In the genomic region with DNA sequence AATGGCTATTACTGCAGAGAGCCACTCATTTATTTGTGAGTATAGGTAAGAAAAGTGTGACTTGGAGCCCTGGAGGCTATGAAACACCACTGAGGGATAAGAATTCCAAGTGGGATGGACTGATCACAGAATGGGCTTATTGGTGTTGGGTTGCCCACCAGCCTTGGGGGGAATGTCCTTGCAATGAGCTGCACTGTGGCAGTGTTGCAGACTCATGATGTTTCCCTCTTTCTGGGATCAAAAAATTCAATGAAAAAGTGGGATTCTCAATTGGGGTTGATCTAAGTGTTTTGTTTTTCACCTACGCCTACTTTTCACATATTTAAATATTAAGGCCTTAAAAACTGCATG, we compare ENCODE assay signal across 2 cellular contexts.
TF ChIP-seq lines count a peak whose summit lies in the region.

No MANE protein-coding gene starts in this region.

TF ChIP-seq in HepG2, 621 proteins besides CTCF, POLR2A, EP300 and RAD21 (continued from another document):
- TF ChIP-seq, protein P1, sequence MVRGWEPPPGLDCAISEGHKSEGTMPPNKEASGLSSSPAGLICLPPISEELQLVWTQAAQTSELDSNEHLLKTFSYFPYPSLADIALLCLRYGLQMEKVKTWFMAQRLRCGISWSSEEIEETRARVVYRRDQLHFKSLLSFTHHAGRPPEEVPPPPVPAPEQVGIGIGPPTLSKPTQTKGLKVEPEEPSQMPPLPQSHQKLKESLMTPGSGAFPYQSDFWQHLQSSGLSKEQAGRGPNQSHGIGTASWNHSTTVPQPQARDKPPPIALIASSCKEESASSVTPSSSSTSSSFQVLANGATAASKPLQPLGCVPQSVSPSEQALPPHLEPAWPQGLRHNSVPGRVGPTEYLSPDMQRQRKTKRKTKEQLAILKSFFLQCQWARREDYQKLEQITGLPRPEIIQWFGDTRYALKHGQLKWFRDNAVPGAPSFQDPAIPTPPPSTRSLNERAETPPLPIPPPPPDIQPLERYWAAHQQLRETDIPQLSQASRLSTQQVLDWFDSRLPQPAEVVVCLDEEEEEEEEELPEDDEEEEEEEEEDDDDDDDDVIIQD (CRISPR knock-in tag; IDR thresholded peaks at IDR 0.05; ENCODE audit: low read depth) = no peak
- TF ChIP-seq, protein P2, sequence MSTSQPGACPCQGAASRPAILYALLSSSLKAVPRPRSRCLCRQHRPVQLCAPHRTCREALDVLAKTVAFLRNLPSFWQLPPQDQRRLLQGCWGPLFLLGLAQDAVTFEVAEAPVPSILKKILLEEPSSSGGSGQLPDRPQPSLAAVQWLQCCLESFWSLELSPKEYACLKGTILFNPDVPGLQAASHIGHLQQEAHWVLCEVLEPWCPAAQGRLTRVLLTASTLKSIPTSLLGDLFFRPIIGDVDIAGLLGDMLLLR (CRISPR knock-in tag; IDR thresholded peaks at IDR 0.05) = no peak
- TF ChIP-seq, protein P3, sequence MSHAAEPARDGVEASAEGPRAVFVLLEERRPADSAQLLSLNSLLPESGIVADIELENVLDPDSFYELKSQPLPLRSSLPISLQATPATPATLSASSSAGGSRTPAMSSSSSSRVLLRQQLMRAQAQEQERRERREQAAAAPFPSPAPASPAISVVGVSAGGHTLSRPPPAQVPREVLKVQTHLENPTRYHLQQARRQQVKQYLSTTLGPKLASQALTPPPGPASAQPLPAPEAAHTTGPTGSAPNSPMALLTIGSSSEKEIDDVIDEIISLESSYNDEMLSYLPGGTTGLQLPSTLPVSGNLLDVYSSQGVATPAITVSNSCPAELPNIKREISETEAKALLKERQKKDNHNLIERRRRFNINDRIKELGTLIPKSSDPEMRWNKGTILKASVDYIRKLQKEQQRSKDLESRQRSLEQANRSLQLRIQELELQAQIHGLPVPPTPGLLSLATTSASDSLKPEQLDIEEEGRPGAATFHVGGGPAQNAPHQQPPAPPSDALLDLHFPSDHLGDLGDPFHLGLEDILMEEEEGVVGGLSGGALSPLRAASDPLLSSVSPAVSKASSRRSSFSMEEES (CRISPR knock-in tag; IDR thresholded peaks at IDR 0.05) = no peak
- no peak for TF ChIP-seq FIP1L1 (IDR thresholded peaks at IDR 0.05; ENCODE audit: borderline replicate concordance, insufficient read depth, low read depth, low read length)
- no peak for TF ChIP-seq ZNF577 (CRISPR knock-in tag; IDR thresholded peaks at IDR 0.05; ENCODE audit: borderline replicate concordance, low read depth)
- no peak for TF ChIP-seq FOXM1 (CRISPR knock-in tag; IDR thresholded peaks at IDR 0.05)
- TF ChIP-seq, protein P4, sequence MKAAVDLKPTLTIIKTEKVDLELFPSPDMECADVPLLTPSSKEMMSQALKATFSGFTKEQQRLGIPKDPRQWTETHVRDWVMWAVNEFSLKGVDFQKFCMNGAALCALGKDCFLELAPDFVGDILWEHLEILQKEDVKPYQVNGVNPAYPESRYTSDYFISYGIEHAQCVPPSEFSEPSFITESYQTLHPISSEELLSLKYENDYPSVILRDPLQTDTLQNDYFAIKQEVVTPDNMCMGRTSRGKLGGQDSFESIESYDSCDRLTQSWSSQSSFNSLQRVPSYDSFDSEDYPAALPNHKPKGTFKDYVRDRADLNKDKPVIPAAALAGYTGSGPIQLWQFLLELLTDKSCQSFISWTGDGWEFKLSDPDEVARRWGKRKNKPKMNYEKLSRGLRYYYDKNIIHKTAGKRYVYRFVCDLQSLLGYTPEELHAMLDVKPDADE (CRISPR knock-in tag; IDR thresholded peaks at IDR 0.05) = no peak
- TF ChIP-seq RFX1 (IDR thresholded peaks at IDR 0.05) = no peak
- TF ChIP-seq ZNF329 (CRISPR knock-in tag; IDR thresholded peaks at IDR 0.05; ENCODE audit: low read depth) = no peak
- no peak for TF ChIP-seq ZNF33A (CRISPR knock-in tag; IDR thresholded peaks at IDR 0.05; ENCODE audit: borderline replicate concordance)
- no peak for TF ChIP-seq NKX3-1 (CRISPR knock-in tag; IDR thresholded peaks at IDR 0.05)
- TF ChIP-seq, protein P5, sequence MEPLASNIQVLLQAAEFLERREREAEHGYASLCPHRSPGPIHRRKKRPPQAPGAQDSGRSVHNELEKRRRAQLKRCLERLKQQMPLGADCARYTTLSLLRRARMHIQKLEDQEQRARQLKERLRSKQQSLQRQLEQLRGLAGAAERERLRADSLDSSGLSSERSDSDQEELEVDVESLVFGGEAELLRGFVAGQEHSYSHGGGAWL (CRISPR knock-in tag; IDR thresholded peaks at IDR 0.05) = no peak
- TF ChIP-seq FOSL1 (CRISPR knock-in tag; IDR thresholded peaks at IDR 0.05; ENCODE audit: borderline replicate concordance) = no peak

TF ChIP-seq in K562, 482 proteins besides CTCF, POLR2A, EP300 and RAD21:
- TF ChIP-seq, protein P6, sequence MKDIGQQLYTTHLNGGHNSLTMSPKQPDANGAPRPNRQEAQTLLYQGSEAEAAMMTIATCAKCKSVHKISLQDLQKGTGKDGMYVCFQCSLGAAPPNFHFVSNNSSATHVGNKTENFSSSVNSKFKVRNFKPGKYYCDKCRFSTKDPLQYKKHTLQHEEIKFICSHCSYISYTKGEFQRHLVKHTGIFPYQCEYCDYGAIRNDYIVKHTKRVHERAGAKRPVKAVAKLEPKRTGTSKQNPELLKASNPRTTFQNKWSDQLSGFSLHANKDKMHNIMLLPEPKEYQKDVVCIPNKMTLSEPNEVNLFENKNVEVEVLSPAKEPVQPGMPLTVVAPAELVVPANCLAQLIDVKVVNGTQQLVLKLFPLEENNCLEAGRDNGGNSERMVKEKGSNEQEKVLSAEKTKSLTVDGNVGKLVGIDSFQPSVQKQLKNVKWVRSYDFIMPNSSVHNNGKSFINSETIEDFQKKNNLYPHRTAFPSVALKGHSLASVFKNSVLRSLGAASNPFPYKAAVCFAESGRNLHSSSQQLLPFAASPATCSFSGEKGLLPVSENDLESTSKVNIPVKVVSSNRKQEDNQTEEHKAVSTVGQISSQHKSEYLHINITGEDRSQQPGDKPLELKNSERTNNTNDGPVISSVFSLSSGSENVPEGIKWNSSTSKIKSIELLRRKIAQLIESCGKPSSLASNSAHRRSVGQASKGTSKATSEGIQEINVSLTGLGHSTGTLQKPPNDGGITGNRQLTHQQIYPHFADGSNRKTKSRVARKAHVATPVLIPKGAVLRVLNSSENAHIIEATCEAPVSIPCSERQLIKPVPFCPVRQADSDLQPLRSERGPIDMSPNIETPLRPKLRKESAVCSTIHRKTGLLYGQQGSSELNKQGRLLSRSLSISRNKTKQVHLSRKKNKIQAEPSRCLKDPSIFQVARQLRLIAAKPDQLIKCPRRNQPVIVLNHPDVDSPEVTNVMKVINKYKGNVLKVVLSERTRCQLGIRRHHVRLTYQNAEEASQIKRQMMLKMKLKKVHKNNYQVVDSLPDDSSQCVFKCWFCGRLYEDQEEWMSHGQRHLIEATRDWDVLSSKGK (CRISPR knock-in tag; IDR thresholded peaks at IDR 0.05) = no peak
- TF ChIP-seq, protein P7, sequence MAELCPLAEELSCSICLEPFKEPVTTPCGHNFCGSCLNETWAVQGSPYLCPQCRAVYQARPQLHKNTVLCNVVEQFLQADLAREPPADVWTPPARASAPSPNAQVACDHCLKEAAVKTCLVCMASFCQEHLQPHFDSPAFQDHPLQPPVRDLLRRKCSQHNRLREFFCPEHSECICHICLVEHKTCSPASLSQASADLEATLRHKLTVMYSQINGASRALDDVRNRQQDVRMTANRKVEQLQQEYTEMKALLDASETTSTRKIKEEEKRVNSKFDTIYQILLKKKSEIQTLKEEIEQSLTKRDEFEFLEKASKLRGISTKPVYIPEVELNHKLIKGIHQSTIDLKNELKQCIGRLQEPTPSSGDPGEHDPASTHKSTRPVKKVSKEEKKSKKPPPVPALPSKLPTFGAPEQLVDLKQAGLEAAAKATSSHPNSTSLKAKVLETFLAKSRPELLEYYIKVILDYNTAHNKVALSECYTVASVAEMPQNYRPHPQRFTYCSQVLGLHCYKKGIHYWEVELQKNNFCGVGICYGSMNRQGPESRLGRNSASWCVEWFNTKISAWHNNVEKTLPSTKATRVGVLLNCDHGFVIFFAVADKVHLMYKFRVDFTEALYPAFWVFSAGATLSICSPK (IDR thresholded peaks at IDR 0.05; ENCODE audit: borderline replicate concordance) = no peak
- TF ChIP-seq RCOR1 (IDR thresholded peaks at IDR 0.05; ENCODE audit: borderline replicate concordance in 1 of 2, low read depth in 2 of 2, low read length in 2 of 2) = no peak
- no peak for TF ChIP-seq PTBP1 (IDR thresholded peaks at IDR 0.05; ENCODE audit: low read depth, low read length)
- TF ChIP-seq, protein P8, sequence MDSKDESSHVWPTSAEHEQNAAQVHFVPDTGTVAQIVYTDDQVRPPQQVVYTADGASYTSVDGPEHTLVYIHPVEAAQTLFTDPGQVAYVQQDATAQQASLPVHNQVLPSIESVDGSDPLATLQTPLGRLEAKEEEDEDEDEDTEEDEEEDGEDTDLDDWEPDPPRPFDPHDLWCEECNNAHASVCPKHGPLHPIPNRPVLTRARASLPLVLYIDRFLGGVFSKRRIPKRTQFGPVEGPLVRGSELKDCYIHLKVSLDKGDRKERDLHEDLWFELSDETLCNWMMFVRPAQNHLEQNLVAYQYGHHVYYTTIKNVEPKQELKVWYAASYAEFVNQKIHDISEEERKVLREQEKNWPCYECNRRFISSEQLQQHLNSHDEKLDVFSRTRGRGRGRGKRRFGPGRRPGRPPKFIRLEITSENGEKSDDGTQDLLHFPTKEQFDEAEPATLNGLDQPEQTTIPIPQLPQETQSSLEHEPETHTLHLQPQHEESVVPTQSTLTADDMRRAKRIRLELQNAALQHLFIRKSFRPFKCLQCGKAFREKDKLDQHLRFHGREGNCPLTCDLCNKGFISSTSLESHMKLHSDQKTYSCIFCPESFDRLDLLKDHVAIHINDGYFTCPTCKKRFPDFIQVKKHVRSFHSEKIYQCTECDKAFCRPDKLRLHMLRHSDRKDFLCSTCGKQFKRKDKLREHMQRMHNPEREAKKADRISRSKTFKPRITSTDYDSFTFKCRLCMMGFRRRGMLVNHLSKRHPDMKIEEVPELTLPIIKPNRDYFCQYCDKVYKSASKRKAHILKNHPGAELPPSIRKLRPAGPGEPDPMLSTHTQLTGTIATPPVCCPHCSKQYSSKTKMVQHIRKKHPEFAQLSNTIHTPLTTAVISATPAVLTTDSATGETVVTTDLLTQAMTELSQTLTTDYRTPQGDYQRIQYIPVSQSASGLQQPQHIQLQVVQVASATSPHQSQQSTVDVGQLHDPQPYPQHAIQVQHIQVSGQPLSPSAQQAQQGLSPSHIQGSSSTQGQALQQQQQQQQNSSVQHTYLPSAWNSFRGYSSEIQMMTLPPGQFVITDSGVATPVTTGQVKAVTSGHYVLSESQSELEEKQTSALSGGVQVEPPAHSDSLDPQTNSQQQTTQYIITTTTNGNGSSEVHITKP (IDR thresholded peaks at IDR 0.05; ENCODE audit: partially characterized antibody) = no peak
- TF ChIP-seq ZNF75A (CRISPR knock-in tag; IDR thresholded peaks at IDR 0.05) = no peak
- no peak for TF ChIP-seq RB1 (IDR thresholded peaks at IDR 0.05; ENCODE audit: low read depth)
- TF ChIP-seq RBFOX2 (IDR thresholded peaks at IDR 0.05; ENCODE audit: low read depth, low read length) = no peak
